ENCODE assay signal across 8 cellular contexts in the genomic region with DNA sequence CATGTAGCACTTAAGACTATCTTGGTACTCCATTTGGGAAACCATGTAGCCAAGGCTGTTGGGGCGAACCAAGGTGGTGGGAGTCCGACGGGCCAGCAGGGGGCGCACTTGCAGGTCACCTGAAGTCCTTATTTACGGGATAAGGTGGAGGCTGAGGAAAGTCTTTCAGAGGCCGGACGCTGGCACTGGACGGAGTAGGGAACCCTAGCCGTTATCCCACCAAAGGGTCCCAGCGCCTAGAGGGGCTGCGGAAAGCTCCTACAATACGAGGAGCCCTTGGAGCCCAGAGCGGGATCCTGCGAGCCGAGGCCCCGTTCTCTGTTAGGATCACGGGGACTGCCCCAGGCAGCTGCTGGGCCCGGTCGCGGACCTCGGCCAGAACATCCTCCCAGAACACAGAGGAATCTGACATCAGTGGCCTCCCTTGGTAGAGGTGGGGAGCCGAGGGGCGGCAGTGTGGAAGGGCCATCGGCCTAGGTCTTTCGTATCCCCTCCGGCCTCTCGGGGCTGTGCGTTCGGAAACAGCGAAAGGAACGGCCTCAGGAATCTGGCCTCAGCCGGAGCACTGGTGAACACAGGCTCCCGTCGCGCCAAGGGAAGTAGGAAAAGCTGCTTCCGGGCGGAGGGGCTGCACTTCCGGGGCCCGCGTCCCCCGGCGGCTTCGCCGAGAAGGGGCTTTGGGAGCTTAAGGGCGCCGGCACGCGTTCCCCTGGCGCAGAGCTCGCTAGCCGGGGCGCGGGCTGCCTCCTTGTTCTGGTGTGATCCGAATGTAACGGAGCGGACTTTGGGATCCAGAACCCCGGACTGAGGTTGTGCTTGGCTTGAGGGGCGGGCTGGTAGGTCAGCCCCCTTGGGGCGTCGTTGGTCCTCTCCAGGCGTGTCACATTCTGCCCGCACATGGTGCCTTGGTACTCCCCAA. TPM values are rescaled to one million over a fixed set of nuclear protein-coding genes. Genes with fewer than 3 reads are reported as not detected.
DNase-seq lines count a peak whose midpoint lies in the region; ATAC-seq and TF ChIP-seq lines count a peak whose summit lies in the region.

No MANE protein-coding gene starts in this region.

- H3K27me3 Mint-ChIP-seq in CD4-positive, alpha-beta T cell = peaks cover 15% of the 10 kb centered on the region
- H3K27me3 Mint-ChIP-seq in activated T-helper 2 cell treated with anti-CD3 and anti-CD28 coated beads, Interferon-gamma antibody, Interleukin-2, Interleukin-4, amounts not matched to agents 10 μg/mL and 5 μg/mL and 100 μg/mL, durations not matched to agents 14 hours and 24 hours and 36 hours (ENCODE audit: low read depth) = peaks cover 58% of the 10 kb centered on the region

- H3K36me3 ChIP-seq in parathyroid adenoma (ENCODE audit: control insufficient read depth, insufficient read depth, low read length) (no peaks in the 10 kb centered on the region), thoracic aorta (no peaks in the 10 kb centered on the region)

- peak; percentile 63 to 82 (median 70) for DNase-seq in CD4-positive, alpha-beta T cell
- DNase-seq in RPMI8226 (peak; percentile 86), foreskin keratinocyte (peak in 1 of 2 donors; percentile 25), thoracic aorta (ENCODE audit: low spot score) (no peak)
- peak; percentile 56 for DNase-seq in activated T-helper 2 cell treated with anti-CD3 and anti-CD28 coated beads, Interferon-gamma antibody, Interleukin-2, Interleukin-4, amounts not matched to agents 10 μg/mL and 5 μg/mL and 100 μg/mL, durations not matched to agents 14 hours and 24 hours and 36 hours (ENCODE audit: low spot score)

- H3K4me1 ChIP-seq in foreskin keratinocyte = peaks cover 29% of the 10 kb centered on the region
- H3K4me1 ChIP-seq in parathyroid adenoma = no peaks in the 10 kb centered on the region
- H3K4me1 ChIP-seq in thoracic aorta (ENCODE audit: control insufficient read depth in 1 of 2, low read depth in 2 of 2) = peaks cover 0 to 15% of the 10 kb centered on the region in 2 donors

- peak overlapping the region; percentile 48 for H3K4me2 ChIP-seq in parathyroid adenoma (ENCODE audit: low read length)

- H3K9me3 ChIP-seq in CD4-positive, alpha-beta T cell (ENCODE audit: control insufficient read depth, low read length) = no peaks in the 10 kb centered on the region
- H3K9me3 ChIP-seq in parathyroid adenoma (ENCODE audit: control insufficient read depth, low read length) (no peaks in the 10 kb centered on the region), thoracic aorta (no peaks in the 10 kb centered on the region)

- intact Hi-C loops in CD4-positive, alpha-beta T cell (cut with DNase I, micrococcal nuclease) = loop anchor here (1.0 to 10.0 kb wide), 5 partner anchors 158 to 269 kb away; no protein-coding TSS in a partner anchor
- intact Hi-C loops in activated T-helper 2 cell treated with anti-CD3 and anti-CD28 coated beads, Interferon-gamma antibody, Interleukin-2, Interleukin-4, amounts not matched to agents 10 μg/mL and 5 μg/mL and 100 μg/mL, durations not matched to agents 14 hours and 24 hours and 36 hours (cut with micrococcal nuclease) = loop anchor here (1.0 to 10.0 kb wide), 5 partner anchors 78 to 269 kb away; no protein-coding TSS in a partner anchor

- H3K9ac ChIP-seq in parathyroid adenoma = no peak overlapping the region

- H3K27me3 ChIP-seq in CD4-positive, alpha-beta T cell (ENCODE audit: control insufficient read depth, insufficient read depth, low read length) = peaks cover 3% of the 10 kb centered on the region
- no peaks in the 10 kb centered on the region for H3K27me3 ChIP-seq in foreskin keratinocyte
- H3K27me3 ChIP-seq in parathyroid adenoma (ENCODE audit: control insufficient read depth, insufficient read depth, low read length) = no peaks in the 10 kb centered on the region
- no peaks in the 10 kb centered on the region for H3K27me3 ChIP-seq in thoracic aorta (replicated peaks; ENCODE audit: insufficient read depth)

- H3K27ac ChIP-seq in CD4-positive, alpha-beta T cell (ENCODE audit: low read depth, low read length) = no peak overlapping the region
- peak overlapping the region; percentile 18 for H3K27ac ChIP-seq in foreskin keratinocyte
- no peak overlapping the region for H3K27ac ChIP-seq in parathyroid adenoma
- H3K27ac ChIP-seq in thoracic aorta = peak overlapping the region; percentile 58 to 59

- H2AFZ ChIP-seq in parathyroid adenoma = peak overlapping the region; percentile 50

- no peaks in the 10 kb centered on the region for H3K36me3 Mint-ChIP-seq in CD4-positive, alpha-beta T cell (ENCODE audit: low read depth)
- H3K36me3 Mint-ChIP-seq in activated T-helper 2 cell treated with anti-CD3 and anti-CD28 coated beads, Interferon-gamma antibody, Interleukin-2, Interleukin-4, amounts not matched to agents 10 μg/mL and 5 μg/mL and 100 μg/mL, durations not matched to agents 14 hours and 24 hours and 36 hours (ENCODE audit: low read depth) = no peaks in the 10 kb centered on the region

- CTCF ChIA-PET in CD4-positive, alpha-beta T cell (lab: Charles Lee) = interaction anchor here (0.5 to 3.3 kb wide), 10 partner anchors 9 to 270 kb away, joined by 3 to 47 read pairs (median 4); no protein-coding TSS in a partner anchor

- H3K4me3 Mint-ChIP-seq in CD4-positive, alpha-beta T cell = peak overlapping the region; percentile 72
- peak overlapping the region; percentile 54 for H3K4me3 Mint-ChIP-seq in activated T-helper 2 cell treated with anti-CD3 and anti-CD28 coated beads, Interferon-gamma antibody, Interleukin-2, Interleukin-4, amounts not matched to agents 10 μg/mL and 5 μg/mL and 100 μg/mL, durations not matched to agents 14 hours and 24 hours and 36 hours (ENCODE audit: low read depth)

- H3K4me1 Mint-ChIP-seq in CD4-positive, alpha-beta T cell (ENCODE audit: low read depth) = peaks cover 10% of the 10 kb centered on the region
- peaks cover 4% of the 10 kb centered on the region for H3K4me1 Mint-ChIP-seq in activated T-helper 2 cell treated with anti-CD3 and anti-CD28 coated beads, Interferon-gamma antibody, Interleukin-2, Interleukin-4, amounts not matched to agents 10 μg/mL and 5 μg/mL and 100 μg/mL, durations not matched to agents 14 hours and 24 hours and 36 hours (ENCODE audit: low read depth)

- no peaks in the 10 kb centered on the region for H3K9me3 Mint-ChIP-seq in CD4-positive, alpha-beta T cell
- no peaks in the 10 kb centered on the region for H3K9me3 Mint-ChIP-seq in activated T-helper 2 cell treated with anti-CD3 and anti-CD28 coated beads, Interferon-gamma antibody, Interleukin-2, Interleukin-4, amounts not matched to agents 10 μg/mL and 5 μg/mL and 100 μg/mL, durations not matched to agents 14 hours and 24 hours and 36 hours

- TF ChIP-seq CTCF in CD4-positive, alpha-beta T cell (IDR thresholded peaks at IDR 0.05) = peak; percentile 93
- peak; percentile 83 for TF ChIP-seq CTCF in foreskin keratinocyte (conservative IDR thresholded peaks at IDR 0.05)
- peak; percentile 45 for TF ChIP-seq CTCF in parathyroid adenoma (IDR thresholded peaks at IDR 0.05)
- TF ChIP-seq CTCF in thoracic aorta (IDR thresholded peaks at IDR 0.05) = peak; percentile 80

- no peaks in the 10 kb centered on the region for H3K79me2 ChIP-seq in parathyroid adenoma

- POLR2A ChIA-PET in CD4-positive, alpha-beta T cell (lab: Charles Lee) = interaction anchor here (0.6 to 1.5 kb wide), 3 partner anchors 9 to 271 kb away, joined by 3 to 24 read pairs (median 3); no protein-coding TSS in a partner anchor

- no peak overlapping the region for H3K27ac Mint-ChIP-seq in CD4-positive, alpha-beta T cell
- no peak overlapping the region for H3K27ac Mint-ChIP-seq in activated T-helper 2 cell treated with anti-CD3 and anti-CD28 coated beads, Interferon-gamma antibody, Interleukin-2, Interleukin-4, amounts not matched to agents 10 μg/mL and 5 μg/mL and 100 μg/mL, durations not matched to agents 14 hours and 24 hours and 36 hours

- H3K4me3 ChIP-seq in parathyroid adenoma (ENCODE audit: low read depth, low read length) (peak overlapping the region; percentile 43), thoracic aorta (peak overlapping the region; percentile 76)

- ATAC-seq in CD4-positive, alpha-beta T cell (ENCODE audit: poor library complexity) = peak; percentile 63
- ATAC-seq in HG02798 (IDR thresholded peaks at IDR 0.05; ENCODE audit: poor library complexity, unreplicated experiment) = peak; percentile 62
- peak; percentile 35 for ATAC-seq in foreskin keratinocyte
- no peak for ATAC-seq in thoracic aorta (ENCODE audit: insufficient number of reproducible peaks, low FRiP score, low read depth)
- no peak for ATAC-seq in HG03159 (IDR thresholded peaks at IDR 0.05; ENCODE audit: unreplicated experiment)

RNA-seq across cellular contexts. Expression of a gene that starts 29.9 kb away (rescaled TPM):
- not detected for total RNA-seq in CD4-positive, alpha-beta T cell
- not detected in 2 replicates for total RNA-seq in activated T-helper 2 cell treated with anti-CD3 and anti-CD28 coated beads, Interferon-gamma antibody, Interleukin-2, Interleukin-4, amounts not matched to agents 10 μg/mL and 5 μg/mL and 100 μg/mL, durations not matched to agents 14 hours and 24 hours and 36 hours
- total RNA-seq in foreskin keratinocyte (0.04 and 0.07 TPM in 2 replicates), thoracic aorta (not detected)
- not detected in 2 replicates for polyA plus RNA-seq in foreskin keratinocyte

RNA-seq across cellular contexts. Expression of a gene that starts 35.1 kb away (rescaled TPM):
- not detected for total RNA-seq in CD4-positive, alpha-beta T cell
- total RNA-seq in activated T-helper 2 cell treated with anti-CD3 and anti-CD28 coated beads, Interferon-gamma antibody, Interleukin-2, Interleukin-4, amounts not matched to agents 10 μg/mL and 5 μg/mL and 100 μg/mL, durations not matched to agents 14 hours and 24 hours and 36 hours = not detected in 2 replicates
- total RNA-seq in foreskin keratinocyte = not detected in 2 replicates
- not detected in 2 replicates for polyA plus RNA-seq in foreskin keratinocyte
- not detected for total RNA-seq in thoracic aorta

Comparison
In these comparisons a context has a peak if more than half of its experiments do, and no peak if none do; other contexts are left out.
1. ATAC-seq: peak in CD4-positive, alpha-beta T cell (single experiment), HG02798 (single experiment) and foreskin keratinocyte (single experiment); none in thoracic aorta (single experiment) and HG03159 (single experiment).
2. H3K27ac ChIP-seq: peak in foreskin keratinocyte (single experiment) and thoracic aorta (2 of 2); none in CD4-positive, alpha-beta T cell (single experiment) and parathyroid adenoma (single experiment).
3. Peak in every context shown above with its lines, with median percentiles within 50 percentile points of each other: CTCF ChIP-seq.